ENCODE assay signal across 18 cellular contexts in the genomic region with DNA sequence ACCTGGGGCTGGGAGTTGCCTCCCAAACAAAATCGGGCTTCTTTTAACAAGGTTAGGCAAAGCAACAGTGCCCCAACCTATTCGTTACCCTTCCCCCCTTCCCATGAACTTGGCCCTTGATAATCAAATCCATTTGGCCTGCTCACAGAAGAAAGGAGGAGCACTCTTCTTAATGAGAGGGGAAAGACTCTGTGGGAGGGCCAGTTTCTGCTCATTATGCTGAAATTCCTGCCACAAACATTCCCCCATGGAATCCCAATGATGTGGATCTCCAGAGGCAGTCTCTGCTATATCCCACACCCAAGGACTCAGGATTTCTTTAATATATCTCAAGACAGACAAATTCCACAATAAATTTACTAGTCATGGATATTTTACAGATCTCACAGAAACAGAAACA. TPM values are rescaled to one million over a fixed set of nuclear protein-coding genes. Genes with fewer than 3 reads are reported as not detected.
DNase-seq lines count a peak whose midpoint lies in the region; ATAC-seq and TF ChIP-seq lines count a peak whose summit lies in the region.
"Had no signal": no experiment of that assay in that cellular context is flagged by ENCODE, and none has a peak within 500 bp of the region (broad histone marks: within the 10 kb centered on the region; RNA-seq: fewer than 3 reads in every experiment).

No MANE protein-coding gene starts in this region.

- no peaks in the 10 kb centered on the region for H4K20me1 ChIP-seq in GM23338 (replicated peaks; ENCODE audit: insufficient read depth)

- peaks cover 2% of the 10 kb centered on the region for H3K27me3 Mint-ChIP-seq in GM23338 (ENCODE audit: insufficient read depth, low read depth, poor library complexity)
- H3K27me3 Mint-ChIP-seq: CD4-positive, CD25-positive, alpha-beta regulatory T cell had no signal

- TF ChIP-seq EP300 in gastroesophageal sphincter (IDR thresholded peaks at IDR 0.05), result no peak

- no peaks in the 10 kb centered on the region for H3K36me3 ChIP-seq in GM23338 (ENCODE audit: insufficient read depth)
- H3K36me3 ChIP-seq in mesendoderm (ENCODE audit: control insufficient read depth, insufficient read depth, low read length), result no peaks in the 10 kb centered on the region
- H3K36me3 ChIP-seq in mesenchymal stem cell (ENCODE audit: control insufficient read depth in 1 of 2, insufficient read depth in 2 of 2, low read depth in 1 of 2, low read length in 2 of 2), result no peaks in the 10 kb centered on the region
- H3K36me3 ChIP-seq in gastroesophageal sphincter, result no peaks in the 10 kb centered on the region
- H3K36me3 ChIP-seq: BE2C had no signal

- H3K4me2 ChIP-seq in GM23338 (no peak overlapping the region), mesendoderm (ENCODE audit: low read length) (no peak overlapping the region), mesenchymal stem cell (ENCODE audit: low read length, poor library complexity, severe bottlenecking) (no peak overlapping the region)

- H3K79me2 ChIP-seq in GM23338 (replicated peaks; ENCODE audit: insufficient read depth), result no peaks in the 10 kb centered on the region
- H3K79me2 ChIP-seq in mesendoderm (ENCODE audit: control insufficient read depth, insufficient read depth, low read length), result no peaks in the 10 kb centered on the region

- no peaks in the 10 kb centered on the region for H3F3A ChIP-seq in GM23338 (replicated peaks; ENCODE audit: low read depth)

- no peak for ATAC-seq in GM23338
- no peak for ATAC-seq in sciatic nerve
- no peak for ATAC-seq in gastroesophageal sphincter

- H4K8ac ChIP-seq in mesendoderm (ENCODE audit: low read depth, low read length), result no peak overlapping the region
- H4K8ac ChIP-seq in mesenchymal stem cell (ENCODE audit: low read length), result no peak overlapping the region

- intact Hi-C loops in sciatic nerve (cut with DNase I), result no loop called here

- peaks cover 7% of the 10 kb centered on the region; the same call in 2 of the 3 replicates for H3K9me3 Mint-ChIP-seq in GM23338

- no peak overlapping the region for H3K4me3 Mint-ChIP-seq in GM23338
- H3K4me3 Mint-ChIP-seq: CD4-positive, CD25-positive, alpha-beta regulatory T cell; CD8-positive, alpha-beta memory T cell had no signal

- H3K36me3 Mint-ChIP-seq in GM23338 (ENCODE audit: low read depth), result no peaks in the 10 kb centered on the region; the same call in 2 of the 3 replicates
- H3K36me3 Mint-ChIP-seq: CD4-positive, CD25-positive, alpha-beta regulatory T cell; CD8-positive, alpha-beta memory T cell had no signal

- WGBS in mesendoderm (ENCODE audit: extremely low coverage, insufficient coverage, low lambda C conversion rate), result no CpG with 5 or more reads among the region's 2 CpGs
- 60% methylated on average over 2 of the region's 2 CpGs for WGBS in mesenchymal stem cell
- 64 to 80% methylated on average over 1 to 2 of the region's 2 CpGs for WGBS in gastroesophageal sphincter (ENCODE audit: low coverage in 1 of 2), 2 donors

- H3K9ac ChIP-seq in mesendoderm (ENCODE audit: low read length) (no peak overlapping the region), mesenchymal stem cell (ENCODE audit: low read length) (no peak overlapping the region)

- peaks cover 2% of the 10 kb centered on the region; the same call in 2 of the 3 replicates for H3K4me1 Mint-ChIP-seq in GM23338
- H3K4me1 Mint-ChIP-seq: CD4-positive, CD25-positive, alpha-beta regulatory T cell; CD8-positive, alpha-beta memory T cell had no signal

- DNase-seq in GM23338 (ENCODE audit: low spot score) (peak; percentile 26), NCI-H69 (lab: John Stamatoyannopoulos, UW) (peak; percentile 63), astrocyte of the hippocampus (ENCODE audit: low read depth, low spot score) (peak; percentile 37), mesendoderm (peak; percentile 75), sciatic nerve (ENCODE audit: low spot score) (no peak), mesenchymal stem cell (no peak)
- DNase-seq: ACHN; BE2C; C1 segment of cervical spinal cord; CD4-positive, CD25-positive, alpha-beta regulatory T cell; CD8-positive, alpha-beta memory T cell; COR-L47; DMS 273 treated with DMSO at 0.1 percent for 48 hours; DMS53; DND-41; GDM1; HCEC 1CT had no signal

- H3K18ac ChIP-seq in mesendoderm (ENCODE audit: low read length), result no peak overlapping the region
- H3K18ac ChIP-seq in mesenchymal stem cell (ENCODE audit: low read depth in 1 of 2, low read length in 2 of 2), result no peak overlapping the region

- H3K79me1 ChIP-seq in mesendoderm (ENCODE audit: low read length) (no peaks in the 10 kb centered on the region), mesenchymal stem cell (replicated peaks; ENCODE audit: low read length, poor library complexity, severe bottlenecking) (no peaks in the 10 kb centered on the region)

- no peak overlapping the region for H2BK5ac ChIP-seq in mesendoderm (ENCODE audit: low read length)
- H2BK5ac ChIP-seq in mesenchymal stem cell (ENCODE audit: low read depth, low read length, poor library complexity, severe bottlenecking), result no peak overlapping the region

- peaks cover 3% of the 10 kb centered on the region for H3K9me3 ChIP-seq in mesenchymal stem cell (ENCODE audit: control insufficient read depth, low read length)
- H3K9me3 ChIP-seq in gastroesophageal sphincter, result peaks cover 0 to 10% (median 0%) of the 10 kb centered on the region in 3 donors
- H3K9me3 ChIP-seq: BE2C had no signal

- H4K91ac ChIP-seq in mesenchymal stem cell (ENCODE audit: low read length), result no peak overlapping the region

- H2BK15ac ChIP-seq in mesendoderm (replicated peaks; ENCODE audit: low read depth) (no peak overlapping the region), mesenchymal stem cell (ENCODE audit: low read depth, poor library complexity, severe bottlenecking) (no peak overlapping the region)

- no peaks in the 10 kb centered on the region for H3K27me3 ChIP-seq in GM23338 (ENCODE audit: insufficient read depth)
- H3K27me3 ChIP-seq in mesendoderm (ENCODE audit: insufficient read depth, low read length, poor library complexity), result no peaks in the 10 kb centered on the region
- no peaks in the 10 kb centered on the region for H3K27me3 ChIP-seq in mesenchymal stem cell (ENCODE audit: control insufficient read depth in 1 of 2, insufficient read depth in 1 of 2, low read length in 2 of 2)
- H3K27me3 ChIP-seq in gastroesophageal sphincter, result no peaks in the 10 kb centered on the region

- H3K4ac ChIP-seq in mesendoderm (ENCODE audit: low read depth, low read length) (no peak overlapping the region), mesenchymal stem cell (ENCODE audit: low read depth in 1 of 2, low read length in 2 of 2) (no peak overlapping the region)

- H3K9me2 ChIP-seq in GM23338 (ENCODE audit: insufficient read depth), result peaks cover 15% of the 10 kb centered on the region

- H3K4me3 ChIP-seq in GM23338 (no peak overlapping the region), mesendoderm (ENCODE audit: low read length) (no peak overlapping the region), mesenchymal stem cell (ENCODE audit: insufficient read depth in 1 of 2, low read depth in 1 of 2, low read length in 2 of 2) (no peak overlapping the region), gastroesophageal sphincter (no peak overlapping the region)

- H3K27ac ChIP-seq in GM23338 (ENCODE audit: low read depth) (no peak overlapping the region), mesendoderm (ENCODE audit: low read depth, low read length) (no peak overlapping the region), mesenchymal stem cell (ENCODE audit: low read length, poor library complexity, severe bottlenecking) (no peak overlapping the region), gastroesophageal sphincter (no peak overlapping the region)

- H3K23ac ChIP-seq in mesendoderm (ENCODE audit: low read length) (no peak overlapping the region), mesenchymal stem cell (ENCODE audit: low read length in 2 of 2) (no peak overlapping the region)

- H3K56ac ChIP-seq in mesendoderm (ENCODE audit: low read length), result no peak overlapping the region

- H4K5ac ChIP-seq in mesendoderm (ENCODE audit: low read length), result no peak overlapping the region

- TF ChIP-seq POLR2A in gastroesophageal sphincter (IDR thresholded peaks at IDR 0.05), result no peak

- H2BK120ac ChIP-seq in mesendoderm (ENCODE audit: low read depth, low read length) (no peak overlapping the region), mesenchymal stem cell (ENCODE audit: low read depth, low read length) (no peak overlapping the region)

- no peak overlapping the region for H2AK5ac ChIP-seq in mesendoderm (ENCODE audit: low read length)
- H2AK5ac ChIP-seq in mesenchymal stem cell (ENCODE audit: low read length, severe bottlenecking), result no peak overlapping the region

- H2AFZ ChIP-seq in GM23338, result no peak overlapping the region
- H2AFZ ChIP-seq in mesenchymal stem cell (ENCODE audit: low read depth, low read length), result no peak overlapping the region

- no peak overlapping the region for H3K14ac ChIP-seq in mesenchymal stem cell (ENCODE audit: low read length in 2 of 2)

- TF ChIP-seq CTCF in GM23338 (conservative IDR thresholded peaks at IDR 0.05; ENCODE audit: low read depth in 2 of 2), result no peak
- no peak for TF ChIP-seq CTCF in gastroesophageal sphincter (IDR thresholded peaks at IDR 0.05)

- no peak overlapping the region for H3K27ac Mint-ChIP-seq in GM23338
- H3K27ac Mint-ChIP-seq: CD4-positive, CD25-positive, alpha-beta regulatory T cell; CD8-positive, alpha-beta memory T cell had no signal

- H3K4me1 ChIP-seq in GM23338 (ENCODE audit: insufficient read depth), result no peaks in the 10 kb centered on the region
- no peaks in the 10 kb centered on the region for H3K4me1 ChIP-seq in mesendoderm (ENCODE audit: control insufficient read depth, low read depth, low read length)
- H3K4me1 ChIP-seq in mesenchymal stem cell (ENCODE audit: control insufficient read depth, insufficient read depth, low read depth, low read length), result no peaks in the 10 kb centered on the region
- H3K4me1 ChIP-seq in gastroesophageal sphincter, result no peaks in the 10 kb centered on the region
- H3K4me1 ChIP-seq: BE2C had no signal

- no peak overlapping the region for H2BK12ac ChIP-seq in mesenchymal stem cell (ENCODE audit: low read length in 2 of 2)

RNA-seq across cellular contexts. Expression of a gene that starts 43.0 kb away (rescaled TPM):
- 56.6 and 59.5 TPM in 2 replicates for total RNA-seq in GM23338 (2014; rRNA removed; shearing (Covaris generic))
- polyA plus RNA-seq in GM23338 (2016; fragmentation: Nextera tagmentation; extraction: Ambion mirVana), result 469 and 513 TPM in 2 replicates
- 273 TPM for polyA plus RNA-seq in mesendoderm (2013, experiment 1 of 2)
- polyA plus RNA-seq in mesendoderm (2013, experiment 2 of 2), result 270 TPM
- total RNA-seq in sciatic nerve, result 27.6 TPM
- polyA plus RNA-seq in mesenchymal stem cell (2013, experiment 1 of 2), result 67.9 TPM
- polyA plus RNA-seq in mesenchymal stem cell (2013, experiment 2 of 2), result 76.5 TPM
- total RNA-seq in gastroesophageal sphincter, result 10 to 100 TPM; 10.1 to 35.3 (median 20.2) TPM

RNA-seq across cellular contexts. Expression of a gene that starts 48.1 kb away (rescaled TPM):
- total RNA-seq in GM23338 (2014; rRNA removed; shearing (Covaris generic)), result 33.8 and 35.0 TPM in 2 replicates
- polyA plus RNA-seq in GM23338 (2016; fragmentation: Nextera tagmentation; extraction: Ambion mirVana), result 13.1 and 14.3 TPM in 2 replicates
- 13.5 TPM for polyA plus RNA-seq in mesendoderm (2013, experiment 1 of 2)
- 12.4 TPM for polyA plus RNA-seq in mesendoderm (2013, experiment 2 of 2)
- total RNA-seq in sciatic nerve (31.5 TPM), gastroesophageal sphincter (10 to 100 TPM; 16.6 to 31.1 (median 22.0) TPM)
- 11.4 TPM for polyA plus RNA-seq in mesenchymal stem cell (2013, experiment 1 of 2)
- 12.5 TPM for polyA plus RNA-seq in mesenchymal stem cell (2013, experiment 2 of 2)

Comparison
In these comparisons a context has a peak if more than half of its experiments do, and no peak if none do; other contexts are left out.
1. DNase-seq: peak in GM23338 (single experiment), NCI-H69 (single experiment), astrocyte of the hippocampus (single experiment) and mesendoderm (single experiment); none in sciatic nerve (single experiment) and mesenchymal stem cell (single experiment).